Comparison of ENCODE assay signal across 1 cellular context in the genomic region with DNA sequence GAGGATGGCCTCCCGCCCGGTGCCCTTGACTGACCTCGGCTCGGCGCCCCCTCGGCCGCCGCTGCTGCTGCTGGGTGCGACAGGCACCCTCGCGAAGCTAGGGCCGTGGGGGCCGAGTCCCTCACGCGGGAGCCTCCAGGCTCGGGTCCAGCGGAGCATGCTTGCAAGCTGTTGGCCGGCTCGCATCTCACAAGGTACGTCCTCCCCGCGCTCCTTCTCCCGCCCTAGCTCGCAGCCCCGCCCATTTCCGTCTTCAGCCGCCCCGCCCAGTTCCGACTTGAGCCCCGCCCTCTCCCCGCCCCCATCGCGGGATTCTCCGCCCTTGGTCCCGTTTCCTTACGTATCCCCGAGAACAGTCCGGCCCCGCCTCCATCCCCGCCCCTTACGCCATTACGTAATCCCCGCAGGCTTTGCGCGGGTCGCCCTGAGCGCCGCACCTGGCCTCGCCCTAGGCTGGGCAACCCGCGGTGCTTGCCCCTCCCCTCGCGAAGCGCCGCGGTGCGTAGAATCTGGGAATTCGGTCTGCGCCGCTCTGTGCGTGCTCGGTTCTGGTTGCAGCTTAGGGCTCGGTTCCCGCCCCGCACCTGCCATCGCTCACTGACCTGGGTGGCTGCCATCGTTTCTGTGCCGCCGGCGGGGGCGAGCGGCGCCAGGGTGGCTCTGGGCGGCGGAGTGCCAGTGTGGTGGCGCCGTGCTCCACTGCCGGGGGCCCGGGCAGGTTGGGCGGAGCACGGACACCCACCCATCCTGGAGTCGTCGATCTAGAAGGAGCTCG.
TF ChIP-seq lines count a peak whose summit lies in the region.

Gene ABHD11 (minus strand): TSS at position 191 of the 775 bp plus-strand sequence. CDS start 32 bp downstream, at position 159.

TF ChIP-seq in K562, 482 proteins besides CTCF, POLR2A, EP300 and RAD21 (continued from another document and continues in another):
- TF ChIP-seq, protein P1, sequence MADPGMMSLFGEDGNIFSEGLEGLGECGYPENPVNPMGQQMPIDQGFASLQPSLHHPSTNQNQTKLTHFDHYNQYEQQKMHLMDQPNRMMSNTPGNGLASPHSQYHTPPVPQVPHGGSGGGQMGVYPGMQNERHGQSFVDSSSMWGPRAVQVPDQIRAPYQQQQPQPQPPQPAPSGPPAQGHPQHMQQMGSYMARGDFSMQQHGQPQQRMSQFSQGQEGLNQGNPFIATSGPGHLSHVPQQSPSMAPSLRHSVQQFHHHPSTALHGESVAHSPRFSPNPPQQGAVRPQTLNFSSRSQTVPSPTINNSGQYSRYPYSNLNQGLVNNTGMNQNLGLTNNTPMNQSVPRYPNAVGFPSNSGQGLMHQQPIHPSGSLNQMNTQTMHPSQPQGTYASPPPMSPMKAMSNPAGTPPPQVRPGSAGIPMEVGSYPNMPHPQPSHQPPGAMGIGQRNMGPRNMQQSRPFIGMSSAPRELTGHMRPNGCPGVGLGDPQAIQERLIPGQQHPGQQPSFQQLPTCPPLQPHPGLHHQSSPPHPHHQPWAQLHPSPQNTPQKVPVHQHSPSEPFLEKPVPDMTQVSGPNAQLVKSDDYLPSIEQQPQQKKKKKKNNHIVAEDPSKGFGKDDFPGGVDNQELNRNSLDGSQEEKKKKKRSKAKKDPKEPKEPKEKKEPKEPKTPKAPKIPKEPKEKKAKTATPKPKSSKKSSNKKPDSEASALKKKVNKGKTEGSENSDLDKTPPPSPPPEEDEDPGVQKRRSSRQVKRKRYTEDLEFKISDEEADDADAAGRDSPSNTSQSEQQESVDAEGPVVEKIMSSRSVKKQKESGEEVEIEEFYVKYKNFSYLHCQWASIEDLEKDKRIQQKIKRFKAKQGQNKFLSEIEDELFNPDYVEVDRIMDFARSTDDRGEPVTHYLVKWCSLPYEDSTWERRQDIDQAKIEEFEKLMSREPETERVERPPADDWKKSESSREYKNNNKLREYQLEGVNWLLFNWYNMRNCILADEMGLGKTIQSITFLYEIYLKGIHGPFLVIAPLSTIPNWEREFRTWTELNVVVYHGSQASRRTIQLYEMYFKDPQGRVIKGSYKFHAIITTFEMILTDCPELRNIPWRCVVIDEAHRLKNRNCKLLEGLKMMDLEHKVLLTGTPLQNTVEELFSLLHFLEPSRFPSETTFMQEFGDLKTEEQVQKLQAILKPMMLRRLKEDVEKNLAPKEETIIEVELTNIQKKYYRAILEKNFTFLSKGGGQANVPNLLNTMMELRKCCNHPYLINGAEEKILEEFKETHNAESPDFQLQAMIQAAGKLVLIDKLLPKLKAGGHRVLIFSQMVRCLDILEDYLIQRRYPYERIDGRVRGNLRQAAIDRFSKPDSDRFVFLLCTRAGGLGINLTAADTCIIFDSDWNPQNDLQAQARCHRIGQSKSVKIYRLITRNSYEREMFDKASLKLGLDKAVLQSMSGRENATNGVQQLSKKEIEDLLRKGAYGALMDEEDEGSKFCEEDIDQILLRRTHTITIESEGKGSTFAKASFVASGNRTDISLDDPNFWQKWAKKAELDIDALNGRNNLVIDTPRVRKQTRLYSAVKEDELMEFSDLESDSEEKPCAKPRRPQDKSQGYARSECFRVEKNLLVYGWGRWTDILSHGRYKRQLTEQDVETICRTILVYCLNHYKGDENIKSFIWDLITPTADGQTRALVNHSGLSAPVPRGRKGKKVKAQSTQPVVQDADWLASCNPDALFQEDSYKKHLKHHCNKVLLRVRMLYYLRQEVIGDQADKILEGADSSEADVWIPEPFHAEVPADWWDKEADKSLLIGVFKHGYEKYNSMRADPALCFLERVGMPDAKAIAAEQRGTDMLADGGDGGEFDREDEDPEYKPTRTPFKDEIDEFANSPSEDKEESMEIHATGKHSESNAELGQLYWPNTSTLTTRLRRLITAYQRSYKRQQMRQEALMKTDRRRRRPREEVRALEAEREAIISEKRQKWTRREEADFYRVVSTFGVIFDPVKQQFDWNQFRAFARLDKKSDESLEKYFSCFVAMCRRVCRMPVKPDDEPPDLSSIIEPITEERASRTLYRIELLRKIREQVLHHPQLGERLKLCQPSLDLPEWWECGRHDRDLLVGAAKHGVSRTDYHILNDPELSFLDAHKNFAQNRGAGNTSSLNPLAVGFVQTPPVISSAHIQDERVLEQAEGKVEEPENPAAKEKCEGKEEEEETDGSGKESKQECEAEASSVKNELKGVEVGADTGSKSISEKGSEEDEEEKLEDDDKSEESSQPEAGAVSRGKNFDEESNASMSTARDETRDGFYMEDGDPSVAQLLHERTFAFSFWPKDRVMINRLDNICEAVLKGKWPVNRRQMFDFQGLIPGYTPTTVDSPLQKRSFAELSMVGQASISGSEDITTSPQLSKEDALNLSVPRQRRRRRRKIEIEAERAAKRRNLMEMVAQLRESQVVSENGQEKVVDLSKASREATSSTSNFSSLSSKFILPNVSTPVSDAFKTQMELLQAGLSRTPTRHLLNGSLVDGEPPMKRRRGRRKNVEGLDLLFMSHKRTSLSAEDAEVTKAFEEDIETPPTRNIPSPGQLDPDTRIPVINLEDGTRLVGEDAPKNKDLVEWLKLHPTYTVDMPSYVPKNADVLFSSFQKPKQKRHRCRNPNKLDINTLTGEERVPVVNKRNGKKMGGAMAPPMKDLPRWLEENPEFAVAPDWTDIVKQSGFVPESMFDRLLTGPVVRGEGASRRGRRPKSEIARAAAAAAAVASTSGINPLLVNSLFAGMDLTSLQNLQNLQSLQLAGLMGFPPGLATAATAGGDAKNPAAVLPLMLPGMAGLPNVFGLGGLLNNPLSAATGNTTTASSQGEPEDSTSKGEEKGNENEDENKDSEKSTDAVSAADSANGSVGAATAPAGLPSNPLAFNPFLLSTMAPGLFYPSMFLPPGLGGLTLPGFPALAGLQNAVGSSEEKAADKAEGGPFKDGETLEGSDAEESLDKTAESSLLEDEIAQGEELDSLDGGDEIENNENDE (IDR thresholded peaks at IDR 0.05; ENCODE audit: low read depth, low read length) = no peak
- TF ChIP-seq, protein P2, sequence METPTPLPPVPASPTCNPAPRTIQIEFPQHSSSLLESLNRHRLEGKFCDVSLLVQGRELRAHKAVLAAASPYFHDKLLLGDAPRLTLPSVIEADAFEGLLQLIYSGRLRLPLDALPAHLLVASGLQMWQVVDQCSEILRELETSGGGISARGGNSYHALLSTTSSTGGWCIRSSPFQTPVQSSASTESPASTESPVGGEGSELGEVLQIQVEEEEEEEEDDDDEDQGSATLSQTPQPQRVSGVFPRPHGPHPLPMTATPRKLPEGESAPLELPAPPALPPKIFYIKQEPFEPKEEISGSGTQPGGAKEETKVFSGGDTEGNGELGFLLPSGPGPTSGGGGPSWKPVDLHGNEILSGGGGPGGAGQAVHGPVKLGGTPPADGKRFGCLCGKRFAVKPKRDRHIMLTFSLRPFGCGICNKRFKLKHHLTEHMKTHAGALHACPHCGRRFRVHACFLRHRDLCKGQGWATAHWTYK (CRISPR knock-in tag; IDR thresholded peaks at IDR 0.05) = peak; percentile 91
- 0 out of 2 replicates have a peak, but pooled peaks have one; percentile 12 for TF ChIP-seq SMARCE1 (IDR thresholded peaks at IDR 0.05)
- peak; percentile 75 for TF ChIP-seq MYC (IDR thresholded peaks at IDR 0.05; ENCODE audit: low read depth, low read length)
- TF ChIP-seq MYC (CRISPR knock-in tag; IDR thresholded peaks at IDR 0.05; ENCODE audit: borderline replicate concordance, low read depth) = no peak
- no peak for TF ChIP-seq PYGO2 (tag; IDR thresholded peaks at IDR 0.05)
- no peak for TF ChIP-seq CCAR2 (IDR thresholded peaks at IDR 0.05; ENCODE audit: low read depth, low read length)
- TF ChIP-seq DACH1 (IDR thresholded peaks at IDR 0.05; ENCODE audit: partially characterized antibody) = peak; percentile 40
- TF ChIP-seq CXXC5 (CRISPR knock-in tag; IDR thresholded peaks at IDR 0.05) = peak; percentile 97
- TF ChIP-seq, protein P3, sequence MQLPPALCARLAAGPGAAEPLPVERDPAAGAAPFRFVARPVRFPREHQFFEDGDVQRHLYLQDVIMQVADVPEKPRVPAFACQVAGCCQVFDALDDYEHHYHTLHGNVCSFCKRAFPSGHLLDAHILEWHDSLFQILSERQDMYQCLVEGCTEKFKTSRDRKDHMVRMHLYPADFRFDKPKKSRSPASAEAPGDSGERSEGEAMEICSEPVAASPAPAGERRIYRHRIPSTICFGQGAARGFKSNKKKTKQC (CRISPR knock-in tag; IDR thresholded peaks at IDR 0.05) = peak; percentile 80
- peak; percentile 33; the same call in 1 of the 2 replicates for TF ChIP-seq KAT7 (CRISPR knock-in tag; IDR thresholded peaks at IDR 0.05; ENCODE audit: borderline replicate concordance)
- no peak for TF ChIP-seq TGIF2 (CRISPR knock-in tag; IDR thresholded peaks at IDR 0.05)
- no peak for TF ChIP-seq FOXP1 (CRISPR knock-in tag; IDR thresholded peaks at IDR 0.05)
- TF ChIP-seq, protein P4, sequence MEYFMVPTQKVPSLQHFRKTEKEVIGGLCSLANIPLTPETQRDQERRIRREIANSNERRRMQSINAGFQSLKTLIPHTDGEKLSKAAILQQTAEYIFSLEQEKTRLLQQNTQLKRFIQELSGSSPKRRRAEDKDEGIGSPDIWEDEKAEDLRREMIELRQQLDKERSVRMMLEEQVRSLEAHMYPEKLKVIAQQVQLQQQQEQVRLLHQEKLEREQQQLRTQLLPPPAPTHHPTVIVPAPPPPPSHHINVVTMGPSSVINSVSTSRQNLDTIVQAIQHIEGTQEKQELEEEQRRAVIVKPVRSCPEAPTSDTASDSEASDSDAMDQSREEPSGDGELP (CRISPR knock-in tag; IDR thresholded peaks at IDR 0.05; ENCODE audit: borderline replicate concordance) = peak; percentile 84
- TF ChIP-seq, protein P5, sequence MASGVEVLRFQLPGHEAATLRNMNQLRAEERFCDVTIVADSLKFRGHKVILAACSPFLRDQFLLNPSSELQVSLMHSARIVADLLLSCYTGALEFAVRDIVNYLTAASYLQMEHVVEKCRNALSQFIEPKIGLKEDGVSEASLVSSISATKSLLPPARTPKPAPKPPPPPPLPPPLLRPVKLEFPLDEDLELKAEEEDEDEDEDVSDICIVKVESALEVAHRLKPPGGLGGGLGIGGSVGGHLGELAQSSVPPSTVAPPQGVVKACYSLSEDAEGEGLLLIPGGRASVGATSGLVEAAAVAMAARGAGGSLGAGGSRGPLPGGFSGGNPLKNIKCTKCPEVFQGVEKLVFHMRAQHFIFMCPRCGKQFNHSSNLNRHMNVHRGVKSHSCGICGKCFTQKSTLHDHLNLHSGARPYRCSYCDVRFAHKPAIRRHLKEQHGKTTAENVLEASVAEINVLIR (CRISPR knock-in tag; IDR thresholded peaks at IDR 0.05) = no peak
- TF ChIP-seq FUS (optimal IDR thresholded peaks at IDR 0.05; ENCODE audit: low read depth, low read length) = no peak
- no peak for TF ChIP-seq ZNF780A (CRISPR knock-in tag; IDR thresholded peaks at IDR 0.05)
- TF ChIP-seq POLR2AphosphoS5 (IDR thresholded peaks at IDR 0.05; ENCODE audit: control insufficient read depth, insufficient read depth, low read depth, low read length) = peak; percentile 54
- TF ChIP-seq NEUROD1 (IDR thresholded peaks at IDR 0.05; ENCODE audit: borderline replicate concordance, low read depth, low read length, partially characterized antibody) = peak; percentile 54
- TF ChIP-seq CBFB (CRISPR knock-in tag; IDR thresholded peaks at IDR 0.05) = peak; percentile 81; the same call in 1 of the 2 replicates
- peak; percentile 74 for TF ChIP-seq RBBP5 (IDR thresholded peaks at IDR 0.05; ENCODE audit: borderline replicate concordance, insufficient read depth, low read length, poor library complexity, severe bottlenecking)
- no peak for TF ChIP-seq SMARCB1 (IDR thresholded peaks at IDR 0.05; ENCODE audit: insufficient read length, low read depth)
- TF ChIP-seq, protein P6, sequence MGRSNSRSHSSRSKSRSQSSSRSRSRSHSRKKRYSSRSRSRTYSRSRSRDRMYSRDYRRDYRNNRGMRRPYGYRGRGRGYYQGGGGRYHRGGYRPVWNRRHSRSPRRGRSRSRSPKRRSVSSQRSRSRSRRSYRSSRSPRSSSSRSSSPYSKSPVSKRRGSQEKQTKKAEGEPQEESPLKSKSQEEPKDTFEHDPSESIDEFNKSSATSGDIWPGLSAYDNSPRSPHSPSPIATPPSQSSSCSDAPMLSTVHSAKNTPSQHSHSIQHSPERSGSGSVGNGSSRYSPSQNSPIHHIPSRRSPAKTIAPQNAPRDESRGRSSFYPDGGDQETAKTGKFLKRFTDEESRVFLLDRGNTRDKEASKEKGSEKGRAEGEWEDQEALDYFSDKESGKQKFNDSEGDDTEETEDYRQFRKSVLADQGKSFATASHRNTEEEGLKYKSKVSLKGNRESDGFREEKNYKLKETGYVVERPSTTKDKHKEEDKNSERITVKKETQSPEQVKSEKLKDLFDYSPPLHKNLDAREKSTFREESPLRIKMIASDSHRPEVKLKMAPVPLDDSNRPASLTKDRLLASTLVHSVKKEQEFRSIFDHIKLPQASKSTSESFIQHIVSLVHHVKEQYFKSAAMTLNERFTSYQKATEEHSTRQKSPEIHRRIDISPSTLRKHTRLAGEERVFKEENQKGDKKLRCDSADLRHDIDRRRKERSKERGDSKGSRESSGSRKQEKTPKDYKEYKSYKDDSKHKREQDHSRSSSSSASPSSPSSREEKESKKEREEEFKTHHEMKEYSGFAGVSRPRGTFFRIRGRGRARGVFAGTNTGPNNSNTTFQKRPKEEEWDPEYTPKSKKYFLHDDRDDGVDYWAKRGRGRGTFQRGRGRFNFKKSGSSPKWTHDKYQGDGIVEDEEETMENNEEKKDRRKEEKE (IDR thresholded peaks at IDR 0.05; ENCODE audit: borderline replicate concordance in 1 of 2, control insufficient read depth in 1 of 2, low read depth in 2 of 2, low read length in 1 of 2) = 0 out of 4 replicates have a peak, but pooled peaks of 1 of the 2 experiments have one; percentile 34
- 0 out of 2 replicates have a peak, but pooled peaks have one; percentile 31 for TF ChIP-seq FOXO4 (CRISPR knock-in tag; IDR thresholded peaks at IDR 0.05)
- peak; percentile 60; the same call in 1 of the 2 replicates for TF ChIP-seq ZBTB7A (IDR thresholded peaks at IDR 0.05; ENCODE audit: borderline replicate concordance, control insufficient read depth, low read depth, low read length)
- no peak for TF ChIP-seq ZNF445 (CRISPR knock-in tag; IDR thresholded peaks at IDR 0.05; ENCODE audit: low read depth)
- TF ChIP-seq, protein P7, sequence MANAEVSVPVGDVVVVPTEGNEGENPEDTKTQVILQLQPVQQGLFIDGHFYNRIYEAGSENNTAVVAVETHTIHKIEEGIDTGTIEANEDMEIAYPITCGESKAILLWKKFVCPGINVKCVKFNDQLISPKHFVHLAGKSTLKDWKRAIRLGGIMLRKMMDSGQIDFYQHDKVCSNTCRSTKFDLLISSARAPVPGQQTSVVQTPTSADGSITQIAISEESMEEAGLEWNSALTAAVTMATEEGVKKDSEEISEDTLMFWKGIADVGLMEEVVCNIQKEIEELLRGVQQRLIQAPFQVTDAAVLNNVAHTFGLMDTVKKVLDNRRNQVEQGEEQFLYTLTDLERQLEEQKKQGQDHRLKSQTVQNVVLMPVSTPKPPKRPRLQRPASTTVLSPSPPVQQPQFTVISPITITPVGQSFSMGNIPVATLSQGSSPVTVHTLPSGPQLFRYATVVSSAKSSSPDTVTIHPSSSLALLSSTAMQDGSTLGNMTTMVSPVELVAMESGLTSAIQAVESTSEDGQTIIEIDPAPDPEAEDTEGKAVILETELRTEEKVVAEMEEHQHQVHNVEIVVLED (CRISPR knock-in tag; IDR thresholded peaks at IDR 0.05) = peak; percentile 91
